Comparison of ENCODE assay signal across 15 cellular contexts in genomic region chr11:62017878-62018642, GRCh38.
"Had no signal": no experiment of that assay in that cellular context is flagged by ENCODE, and none has a peak within 500 bp of the region (broad histone marks: within the 10 kb centered on the region; RNA-seq: fewer than 3 reads in every experiment).

No MANE protein-coding gene starts in this region.

- H3K27me3 Mint-ChIP-seq: stimulated activated naive CD8-positive, alpha-beta T cell treated with anti-CD3 and anti-CD28 coated beads, Interleukin-15, Interleukin-2, amounts not matched to agents 100 ng/mL and 50 ng/mL, for 24 hours had no signal

- H3K4me3 ChIP-seq: gastrocnemius medialis, heart right ventricle, lung, suprapubic skin, upper lobe of left lung had no signal

- ATAC-seq: gastrocnemius medialis had no signal

- H3K36me3 ChIP-seq: gastrocnemius medialis, heart right ventricle, suprapubic skin, upper lobe of left lung had no signal

- H3K4me3 Mint-ChIP-seq: activated T-helper 1 cell treated with anti-CD3 and anti-CD28 coated beads, Interleukin-12 subunit alpha, Interleukin-12 subunit beta, Interleukin-2, Interleukin-4 antibody, amounts not matched to agents 30 ng/mL and 10 ng/mL and 1 ng/mL, durations not matched to agents 14 hours and 24 hours and 36 hours; stimulated activated naive CD8-positive, alpha-beta T cell treated with anti-CD3 and anti-CD28 coated beads, Interleukin-15, Interleukin-2, amounts not matched to agents 100 ng/mL and 50 ng/mL, for 24 hours; T-helper 1 cell treated with Interleukin-12 subunit alpha and Interleukin-12 subunit beta and Interleukin-4 antibody, amounts not matched to agents 30 μg/mL and 1 μg/mL, for 36 hours had no signal

- H3K27ac ChIP-seq: gastrocnemius medialis, suprapubic skin had no signal

- H3K4me1 ChIP-seq: gastrocnemius medialis had no signal

- DNase-seq: activated CD4-positive, CD25-positive, alpha-beta regulatory T cell treated with anti-CD3 and anti-CD28 coated beads, Interleukin-2, amount 50 U/mL, for 72 hours; activated naive CD4-positive, alpha-beta T cell treated with Interleukin-2 at 50 U/mL for 16 hours; erythroblast; gastrocnemius medialis; heart right ventricle; nucleus accumbens; small intestine; stimulated activated CD4-positive, alpha-beta T cell treated with anti-CD3 and anti-CD28 coated beads, Interleukin-4, amount 100 ng/mL, for 4 hours; stimulated activated CD8-positive, alpha-beta memory T cell treated with anti-CD3 and anti-CD28 coated beads, Interleukin-4, amount 100 ng/mL, for 48 hours had no signal

- H3K27ac Mint-ChIP-seq: activated T-helper 1 cell treated with anti-CD3 and anti-CD28 coated beads, Interleukin-12 subunit alpha, Interleukin-12 subunit beta, Interleukin-2, Interleukin-4 antibody, amounts not matched to agents 30 ng/mL and 10 ng/mL and 1 ng/mL, durations not matched to agents 14 hours and 24 hours and 36 hours; stimulated activated naive CD8-positive, alpha-beta T cell treated with anti-CD3 and anti-CD28 coated beads, Interleukin-15, Interleukin-2, amounts not matched to agents 100 ng/mL and 50 ng/mL, for 24 hours; T-helper 1 cell treated with Interleukin-12 subunit alpha and Interleukin-12 subunit beta and Interleukin-4 antibody, amounts not matched to agents 30 μg/mL and 1 μg/mL, for 36 hours had no signal

- H3K27me3 ChIP-seq: gastrocnemius medialis, heart right ventricle, suprapubic skin, upper lobe of left lung had no signal

- H3K9me3 ChIP-seq: gastrocnemius medialis had no signal
